8 cellular contexts compared by ENCODE assay signal in the genomic region with DNA sequence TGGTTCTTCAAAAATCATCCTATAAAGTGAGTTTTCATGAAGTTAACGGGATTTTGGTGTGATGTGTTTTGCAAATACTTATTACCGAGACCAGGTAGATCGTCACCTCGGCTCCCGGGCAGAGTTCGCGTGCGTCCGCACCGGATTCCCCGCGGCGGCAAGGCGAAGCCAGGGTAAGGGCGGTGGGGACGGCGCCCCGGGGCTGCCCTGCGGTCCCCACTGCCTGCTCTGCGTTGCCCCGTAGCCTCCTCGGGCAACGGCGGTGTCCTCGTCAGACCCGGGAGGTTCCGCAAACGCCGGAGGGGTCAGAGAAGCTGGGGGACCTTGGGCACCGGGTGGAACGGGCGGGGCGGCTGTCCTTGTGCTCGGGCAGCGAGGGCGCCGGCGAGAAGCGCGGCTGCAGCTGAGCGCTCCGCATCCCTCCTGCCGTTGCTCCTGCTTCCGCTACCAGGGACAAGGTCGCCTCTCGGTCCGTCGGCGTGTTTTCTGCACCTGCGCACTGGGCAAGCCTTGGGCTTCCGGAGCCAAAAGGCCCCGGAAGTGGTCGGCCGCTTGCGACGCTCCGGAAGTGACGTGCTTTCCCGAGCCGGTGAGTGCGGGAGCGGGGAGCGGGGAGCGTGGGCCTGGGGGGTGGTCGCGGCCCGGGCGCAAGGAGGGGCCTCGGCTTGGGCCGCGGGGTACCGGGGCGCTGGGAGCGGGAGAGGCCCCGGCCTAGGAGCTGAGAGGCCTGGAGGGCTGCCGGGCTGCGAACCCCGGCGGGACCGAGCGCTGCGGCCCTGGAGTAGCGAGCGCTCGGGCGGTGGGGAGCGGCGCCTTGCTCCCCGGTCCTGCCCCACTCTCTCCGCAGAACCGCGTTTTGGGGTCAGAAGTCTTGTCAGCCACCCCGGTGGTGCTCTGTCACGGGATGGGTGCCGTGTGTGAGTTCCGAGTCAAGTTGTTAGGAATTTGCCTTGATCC. TPM values are rescaled to one million over a fixed set of nuclear protein-coding genes. Genes with fewer than 3 reads are reported as not detected.
DNase-seq lines count a peak whose midpoint lies in the region; ATAC-seq and TF ChIP-seq lines count a peak whose summit lies in the region.

A gene with protein sequence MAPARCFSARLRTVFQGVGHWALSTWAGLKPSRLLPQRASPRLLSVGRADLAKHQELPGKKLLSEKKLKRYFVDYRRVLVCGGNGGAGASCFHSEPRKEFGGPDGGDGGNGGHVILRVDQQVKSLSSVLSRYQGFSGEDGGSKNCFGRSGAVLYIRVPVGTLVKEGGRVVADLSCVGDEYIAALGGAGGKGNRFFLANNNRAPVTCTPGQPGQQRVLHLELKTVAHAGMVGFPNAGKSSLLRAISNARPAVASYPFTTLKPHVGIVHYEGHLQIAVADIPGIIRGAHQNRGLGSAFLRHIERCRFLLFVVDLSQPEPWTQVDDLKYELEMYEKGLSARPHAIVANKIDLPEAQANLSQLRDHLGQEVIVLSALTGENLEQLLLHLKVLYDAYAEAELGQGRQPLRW (plus strand): TSS at position 560 of the 957 bp plus-strand sequence. CDS start 10,393 bp downstream, outside the sequence.

- H2BK120ac ChIP-seq in IMR-90 (ENCODE audit: low read depth, low read length): no peak within 1 kb of the TSS

- H3K36me3 ChIP-seq in IMR-90 (ENCODE audit: control insufficient read depth, insufficient read depth, low read length): peaks cover 8% of the 10 kb centered on the region
- no peaks in the 10 kb centered on the region for H3K36me3 ChIP-seq in OCI-LY7 (ENCODE audit: insufficient read depth, low read length)

- peaks cover 23 to 37% of the 10 kb centered on the region in 2 experiments for H3K79me1 ChIP-seq in IMR-90 (ENCODE audit: low read depth in 1 of 2, low read length in 2 of 2)

- H3K4me2 ChIP-seq in IMR-90 (ENCODE audit: low read depth, low read length): peak within 1 kb of the TSS; percentile 98
- peak within 1 kb of the TSS; percentile 100 for H3K4me2 ChIP-seq in OCI-LY7 (ENCODE audit: low read length)

- peak within 1 kb of the TSS; percentile 95 for H2AFZ ChIP-seq in IMR-90 (replicated peaks; ENCODE audit: low read length, poor library complexity)
- peak within 1 kb of the TSS; percentile 62; the same call in 1 of the 2 replicates for H2AFZ ChIP-seq in OCI-LY7 (ENCODE audit: low read length)

- no peaks in the 10 kb centered on the region for H3K9me2 ChIP-seq in OCI-LY7 (ENCODE audit: insufficient read depth, low read length)

- H4K91ac ChIP-seq in IMR-90 (ENCODE audit: insufficient read depth, low read depth, low read length): peak within 1 kb of the TSS; percentile 73

- peak within 1 kb of the TSS; percentile 84 for H2BK5ac ChIP-seq in IMR-90 (ENCODE audit: low read depth, low read length, poor library complexity, severe bottlenecking)

- CTCF ChIA-PET in IMR-90 (lab: Yijun Ruan, JAX) (no interaction called here), OCI-LY7 (lab: Charles Lee; ENCODE audit: unreplicated experiment) (interaction anchor here (0.6 kb wide), 1 partner anchor 179 kb away, joined by 3 read pairs; no protein-coding TSS in a partner anchor)

- peak; percentile 86 for TF ChIP-seq POLR2A in IMR-90 (IDR thresholded peaks at IDR 0.05; ENCODE audit: low read depth, low read length)

- H2AK9ac ChIP-seq in IMR-90 (replicated peaks; ENCODE audit: low read depth, low read length, poor library complexity): peak within 1 kb of the TSS; percentile 92

- 0% methylated on average over 47 of the region's 96 CpGs; no CpG with 5 or more reads in 1 of the 2 experiments for WGBS in IMR-90 (ENCODE audit: extremely low coverage in 2 of 2, insufficient read length in 1 of 2), 2 experiments

- POLR2A ChIA-PET in IMR-90 (lab: Charles Lee; ENCODE audit: unreplicated experiment) (interaction anchor here (0.6 kb wide), 1 partner anchor 123 kb away, joined by 4 read pairs; no protein-coding TSS in a partner anchor), OCI-LY7 (lab: Charles Lee) (no interaction called here)

- peaks cover 42% of the 10 kb centered on the region for H3K79me2 ChIP-seq in OCI-LY7 (ENCODE audit: insufficient read depth, low read depth, low read length)

- peak within 1 kb of the TSS; percentile 81 for H3K56ac ChIP-seq in IMR-90 (ENCODE audit: extremely low read depth, insufficient read depth, low read length)

- H3K9me3 ChIP-seq in IMR-90 (ENCODE audit: control insufficient read depth, insufficient read depth, low read length) (no peaks in the 10 kb centered on the region), OCI-LY7 (ENCODE audit: low read length) (no peaks in the 10 kb centered on the region)

- H3K27me3 ChIP-seq in IMR-90 (ENCODE audit: control insufficient read depth, insufficient read depth, low read length): no peaks in the 10 kb centered on the region

- peak within 1 kb of the TSS; percentile 83 for H3K23ac ChIP-seq in IMR-90 (ENCODE audit: low read depth, low read length)

- H4K20me1 ChIP-seq in IMR-90 (ENCODE audit: insufficient read depth, low read length) (peaks cover 9% of the 10 kb centered on the region; the same call in 1 of the 2 replicates), OCI-LY7 (ENCODE audit: insufficient read depth, low read length) (no peaks in the 10 kb centered on the region)

- in situ Hi-C loops in IMR-90 (cut with MboI; ENCODE audit: low sequenced_read_pairs): no loop called here

- H3K9ac ChIP-seq in IMR-90 (ENCODE audit: low read depth, low read length): peak within 1 kb of the TSS; percentile 98

- peak; percentile 94 for ATAC-seq in GM21529 (IDR thresholded peaks at IDR 0.05; ENCODE audit: unreplicated experiment)
- ATAC-seq in IMR-90 (ENCODE audit: low read depth): peak; percentile 94

- peak within 1 kb of the TSS; percentile 88 for H3K4ac ChIP-seq in IMR-90 (ENCODE audit: low read depth, low read length)

- TF ChIP-seq RAD21 in IMR-90 (IDR thresholded peaks at IDR 0.05; ENCODE audit: low read length): 0 out of 2 replicates have a peak, but pooled peaks have one; percentile 9

- TF ChIP-seq CTCF in IMR-90 (conservative IDR thresholded peaks at IDR 0.05; ENCODE audit: low read depth, low read length) (no peak), OCI-LY7 (conservative IDR thresholded peaks at IDR 0.05; ENCODE audit: low read length) (no peak; the same call in 1 of the 2 replicates)

- DNase-seq in DMS 273 (lab: John Stamatoyannopoulos, UW; ENCODE audit: unreplicated experiment): peak; percentile 98
- peak; percentile 95 for DNase-seq in IMR-90
- peak; percentile 98 for DNase-seq in OCI-LY7 (ENCODE audit: low spot score)
- DNase-seq in activated T-cell treated with anti-CD3 and anti-CD28 coated beads for 1 hour (ENCODE audit: low read depth): peak; percentile 91
- DNase-seq in epidermal melanocyte (ENCODE audit: insufficient read length, low spot score): peak; percentile 99
- peak; percentile 92 for DNase-seq in middle frontal gyrus (ENCODE audit: extremely low spot score, low spot score)
- peak; percentile 89 for DNase-seq in stimulated activated CD8-positive, alpha-beta memory T cell treated with anti-CD3 and anti-CD28 coated beads, Interleukin-2, amount 100 ng/mL, for 1 hour (ENCODE audit: low read depth in 2 of 2)

- dilution Hi-C loops in IMR-90 (cut with HindIII; ENCODE audit: low sequenced_read_pairs, unreplicated experiment): no loop called here

- intact Hi-C loops in IMR-90 (cut with micrococcal nuclease) (loop anchor here (10.0 kb wide), 1 partner anchor 72 kb away; no protein-coding TSS in a partner anchor), OCI-LY7 (cut with micrococcal nuclease; ENCODE audit: unreplicated experiment) (loop anchor here (1.0 kb wide), 1 partner anchor 39 kb away; a partner anchor contains a TSS)

- H2BK15ac ChIP-seq in IMR-90 (ENCODE audit: low read depth, low read length): no peak within 1 kb of the TSS

- peak within 1 kb of the TSS; percentile 67; the same call in 1 of the 2 replicates for H2AK5ac ChIP-seq in IMR-90 (ENCODE audit: low read depth, low read length)

- H3K18ac ChIP-seq in IMR-90 (ENCODE audit: low read depth, low read length): no peak within 1 kb of the TSS

- peak within 1 kb of the TSS; percentile 83 for H4K5ac ChIP-seq in IMR-90 (ENCODE audit: low read depth, low read length)

- H2BK20ac ChIP-seq in IMR-90 (ENCODE audit: low read depth, low read length): no peak within 1 kb of the TSS

- H4K8ac ChIP-seq in IMR-90 (ENCODE audit: low read depth in 2 of 2, low read length in 2 of 2): peak within 1 kb of the TSS; percentile 93 to 97

- H3K4me3 ChIP-seq in IMR-90 (ENCODE audit: insufficient read depth, low read depth, low read length): peak within 1 kb of the TSS; percentile 94
- H3K4me3 ChIP-seq in OCI-LY7 (ENCODE audit: low read depth, low read length, poor library complexity, severe bottlenecking): peak within 1 kb of the TSS; percentile 91

- H3K9me1 ChIP-seq in IMR-90 (ENCODE audit: insufficient read depth, low read length): peaks cover 8% of the 10 kb centered on the region; the same call in 1 of the 2 replicates

- peak within 1 kb of the TSS; percentile 77 for H3K14ac ChIP-seq in IMR-90 (replicated peaks; ENCODE audit: low read depth, low read length)

- peaks cover 7% of the 10 kb centered on the region for H3K4me1 ChIP-seq in IMR-90 (ENCODE audit: control insufficient read depth, insufficient read depth, low read length)
- peaks cover 18% of the 10 kb centered on the region for H3K4me1 ChIP-seq in OCI-LY7 (ENCODE audit: insufficient read depth, low read length, poor library complexity, severe bottlenecking)

- BruUV-seq in IMR-90 (replicated peaks; lab: Mats Ljungman, UMichigan): no TSS peak
- BruUV-seq in OCI-LY7 (replicated peaks; lab: Mats Ljungman, UMichigan): TSS peak; percentile 74

- H3K27ac ChIP-seq in IMR-90 (ENCODE audit: insufficient read depth, low read length) (peak within 1 kb of the TSS; percentile 97), OCI-LY7 (ENCODE audit: low read depth, low read length, poor library complexity, severe bottlenecking) (peak within 1 kb of the TSS; percentile 83)

TF ChIP-seq in IMR-90, 13 proteins besides CTCF, POLR2A, EP300 and RAD21:
- TF ChIP-seq MAZ (IDR thresholded peaks at IDR 0.05; ENCODE audit: borderline replicate concordance, low read depth, low read length): peak; percentile 24; the same call in 1 of the 2 replicates
- no peak for TF ChIP-seq NFE2L2 (IDR thresholded peaks at IDR 0.05; ENCODE audit: low read depth, low read length)
- peak; percentile 91; the same call in 1 of the 2 replicates for TF ChIP-seq MXI1 (IDR thresholded peaks at IDR 0.05; ENCODE audit: borderline replicate concordance, low read depth, low read length)
- no peak for TF ChIP-seq SMC3 (IDR thresholded peaks at IDR 0.05; ENCODE audit: low read depth, low read length)
- TF ChIP-seq CEBPB (IDR thresholded peaks at IDR 0.05; ENCODE audit: low read depth, low read length): no peak
- peak; percentile 75; the same call in 1 of the 2 replicates for TF ChIP-seq CHD1 (IDR thresholded peaks at IDR 0.05; ENCODE audit: low read depth, low read length)

RNA-seq across cellular contexts. Expression of the gene that starts here (rescaled TPM):
- total RNA-seq in IMR-90 (2012; rRNA removed) (11.5 and 12.2 TPM in 2 replicates), OCI-LY7 (2022) (37.5 and 38.6 TPM in 2 replicates)
- polyA plus RNA-seq in IMR-90 (2012; rRNA removed): 23.9 and 25.2 TPM in 2 replicates
- polyA plus RNA-seq in IMR-90 (2012; cell fraction: cytosol; rRNA removed): 21.7 and 23.7 TPM in 2 replicates
- 52.1 and 66.5 TPM in 2 replicates for polyA plus RNA-seq in IMR-90 (2012; cell fraction: nucleus; rRNA removed; ENCODE audit: low replicate concordance)
- total RNA-seq in OCI-LY7 (2014; rRNA removed; shearing (Covaris generic)): 20.3 and 24.1 TPM in 2 replicates

Comparison
In these comparisons a context has a peak if more than half of its experiments do, and no peak if none do; other contexts are left out.
1. Peak in every context shown above with its lines: DNase-seq, ATAC-seq, H3K4me3 ChIP-seq and H3K27ac ChIP-seq.